In genomic region chr2:200944467-200945394, GRCh38 we compare ENCODE assay signal across 8 cellular contexts.
DNase-seq lines count a peak whose midpoint lies in the region; ATAC-seq and TF ChIP-seq lines count a peak whose summit lies in the region.

No MANE protein-coding gene starts in this region.

- H3K36me3 Mint-ChIP-seq in T-helper 1 cell treated with Interleukin-12 subunit alpha and Interleukin-12 subunit beta and Interleukin-4 antibody, amounts not matched to agents 30 μg/mL and 1 μg/mL, for 36 hours (ENCODE audit: low read depth), result peaks cover 35% of the 10 kb centered on the region

- peak overlapping the region; percentile 26 for H3K27ac Mint-ChIP-seq in T-helper 1 cell treated with Interleukin-12 subunit alpha and Interleukin-12 subunit beta and Interleukin-4 antibody, amounts not matched to agents 30 μg/mL and 1 μg/mL, for 36 hours

- ATAC-seq in GM18511 (IDR thresholded peaks at IDR 0.05; ENCODE audit: unreplicated experiment), result peak; percentile 52
- ATAC-seq in HG02885 (IDR thresholded peaks at IDR 0.05; ENCODE audit: poor library complexity, unreplicated experiment), result no peak
- ATAC-seq in HG03108 (IDR thresholded peaks at IDR 0.05; ENCODE audit: unreplicated experiment), result no peak
- ATAC-seq in GM21717 (IDR thresholded peaks at IDR 0.05; ENCODE audit: unreplicated experiment), result no peak

- TF ChIP-seq CTCF in GM13977 (IDR thresholded peaks at IDR 0.05; ENCODE audit: extremely low read depth, insufficient read depth, missing control alignments), result no peak

- no peak overlapping the region for H3K4me3 Mint-ChIP-seq in T-helper 1 cell treated with Interleukin-12 subunit alpha and Interleukin-12 subunit beta and Interleukin-4 antibody, amounts not matched to agents 30 μg/mL and 1 μg/mL, for 36 hours

- DNase-seq in dedifferentiated amniotic fluid mesenchymal stem cell (ENCODE audit: extremely low spot score) (peak; percentile 66), GM13977 (ENCODE audit: low spot score) (no peak)
- DNase-seq in stimulated activated CD4-positive, alpha-beta T cell treated with anti-CD3 and anti-CD28 coated beads, Interleukin-1b, Interleukin-23, amount 100 ng/mL, for 4 hours (ENCODE audit: low read depth in 2 of 2), result peak; percentile 7 to 37

- no peaks in the 10 kb centered on the region for H3K9me3 Mint-ChIP-seq in T-helper 1 cell treated with Interleukin-12 subunit alpha and Interleukin-12 subunit beta and Interleukin-4 antibody, amounts not matched to agents 30 μg/mL and 1 μg/mL, for 36 hours

- H3K4me1 Mint-ChIP-seq in T-helper 1 cell treated with Interleukin-12 subunit alpha and Interleukin-12 subunit beta and Interleukin-4 antibody, amounts not matched to agents 30 μg/mL and 1 μg/mL, for 36 hours (ENCODE audit: low read depth), result peaks cover 13% of the 10 kb centered on the region

- H3K27me3 Mint-ChIP-seq in T-helper 1 cell treated with Interleukin-12 subunit alpha and Interleukin-12 subunit beta and Interleukin-4 antibody, amounts not matched to agents 30 μg/mL and 1 μg/mL, for 36 hours (ENCODE audit: low read depth), result no peaks in the 10 kb centered on the region

- in situ Hi-C loops in GM13977 (cut with MboI; ENCODE audit: low pct_unique_long_range_greater_than_20kb, low sequenced_read_pairs, unreplicated experiment), result no loop called here
